ENCODE assay signal across 13 cellular contexts in the genomic region with DNA sequence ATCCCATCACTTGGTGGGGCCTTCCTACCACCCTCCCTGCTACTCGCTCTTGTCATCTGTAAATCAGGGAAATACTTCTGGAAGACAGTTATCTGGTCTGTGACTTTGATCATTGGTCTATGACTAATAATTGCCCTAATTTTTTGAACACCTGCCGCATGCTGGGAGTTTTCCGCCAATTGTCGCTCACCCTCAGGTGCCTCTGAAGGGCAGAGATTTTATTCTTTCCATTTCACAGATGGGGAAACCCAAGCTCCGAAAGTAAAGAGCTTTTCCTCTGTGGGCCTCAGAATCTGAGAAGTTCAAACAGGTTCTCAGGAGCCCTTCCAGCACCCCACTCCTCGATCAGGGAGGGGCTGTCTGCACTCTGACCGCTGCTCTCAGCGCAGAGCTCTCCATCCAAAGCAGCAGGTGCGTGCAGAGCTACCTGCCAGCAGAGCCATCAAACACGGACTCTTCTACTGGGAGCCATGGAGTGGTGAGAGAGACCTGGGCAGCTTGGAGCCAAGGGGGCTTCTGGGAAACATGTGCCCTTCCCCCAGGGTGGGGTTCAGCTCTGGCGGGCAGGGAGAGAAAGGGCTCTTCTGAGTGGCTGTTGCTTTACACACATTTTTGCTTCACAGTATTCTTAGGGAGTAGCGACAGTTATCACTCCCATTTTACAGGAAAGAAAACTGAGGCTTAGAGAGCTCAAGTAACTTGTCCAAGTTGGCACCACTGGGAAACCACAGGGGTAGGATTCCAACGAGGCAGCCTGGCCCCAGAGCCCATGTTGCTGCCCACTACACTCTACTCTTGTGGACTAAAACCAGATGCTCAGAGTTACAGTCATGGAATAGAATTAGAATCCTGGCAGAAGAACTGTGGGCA. TPM values are rescaled to one million over a fixed set of nuclear protein-coding genes. Genes with fewer than 3 reads are reported as not detected.
DNase-seq lines count a peak whose midpoint lies in the region; ATAC-seq and FAIRE-seq lines count a peak whose summit lies in the region.
"Had no signal": no experiment of that assay in that cellular context is flagged by ENCODE, and none has a peak within 500 bp of the region (broad histone marks: within the 10 kb centered on the region; RNA-seq: fewer than 3 reads in every experiment).

No MANE protein-coding gene starts in this region.

- CTCF ChIA-PET in activated naive CD4-positive, alpha-beta T cell treated with anti-CD3 and anti-CD28 coated beads, Interleukin-2, amount 10 ng/mL, durations not matched to agents 7 days and 5 days (lab: Charles Lee), result interaction anchor here (2.2 to 11.0 kb wide), 2 partner anchors 68 to 99 kb away, joined by 5 to 114 read pairs; no protein-coding TSS in a partner anchor

- no peak for DNase-seq in activated naive CD4-positive, alpha-beta T cell treated with anti-CD3 and anti-CD28 coated beads, Interleukin-2, amount 10 ng/mL, durations not matched to agents 7 days and 5 days
- DNase-seq in activated naive CD4-positive, alpha-beta T cell (lab: John Stamatoyannopoulos, UW), result no peak
- DNase-seq in GM18507 (ENCODE audit: extremely low spot score, insufficient read length, low read depth), result no peak
- no peak for DNase-seq in activated naive CD8-positive, alpha-beta T cell treated with anti-CD3 and anti-CD28 coated beads for 36 hours
- DNase-seq in mucosa of gallbladder (ENCODE audit: low spot score), result no peak
- DNase-seq: esophagus squamous epithelium; Karpas-422; NCI-H1092 treated with DMSO at 0.1 percent for 48 hours; NCI-H82; ovary; stimulated activated CD4-positive, alpha-beta T cell treated with anti-CD3 and anti-CD28 coated beads, Interleukin-2, amount 100 ng/mL, for 48 hours had no signal

- ATAC-seq in GM19467 (IDR thresholded peaks at IDR 0.05; ENCODE audit: unreplicated experiment), result no peak

- H3K27ac Mint-ChIP-seq in activated naive CD4-positive, alpha-beta T cell treated with anti-CD3 and anti-CD28 coated beads, Interleukin-2, amount 10 ng/mL, durations not matched to agents 7 days and 5 days, result peak overlapping the region; percentile 75
- H3K27ac Mint-ChIP-seq in activated naive CD8-positive, alpha-beta T cell treated with anti-CD3 and anti-CD28 coated beads for 36 hours, result peak overlapping the region; percentile 70
- H3K27ac Mint-ChIP-seq in stimulated activated naive CD8-positive, alpha-beta T cell treated with anti-CD3 and anti-CD28 coated beads, Interleukin-15, Interleukin-2, amounts not matched to agents 100 ng/mL and 50 ng/mL, for 24 hours, result peak overlapping the region; percentile 71

- peaks cover 70% of the 10 kb centered on the region for H3K36me3 Mint-ChIP-seq in activated naive CD4-positive, alpha-beta T cell treated with anti-CD3 and anti-CD28 coated beads, Interleukin-2, amount 10 ng/mL, durations not matched to agents 7 days and 5 days
- H3K36me3 Mint-ChIP-seq in activated naive CD8-positive, alpha-beta T cell treated with anti-CD3 and anti-CD28 coated beads for 36 hours, result peaks cover 61% of the 10 kb centered on the region
- peaks cover 78% of the 10 kb centered on the region for H3K36me3 Mint-ChIP-seq in stimulated activated naive CD8-positive, alpha-beta T cell treated with anti-CD3 and anti-CD28 coated beads, Interleukin-15, Interleukin-2, amounts not matched to agents 100 ng/mL and 50 ng/mL, for 24 hours (ENCODE audit: low read depth)

- no peaks in the 10 kb centered on the region for H3K9me3 Mint-ChIP-seq in activated naive CD4-positive, alpha-beta T cell treated with anti-CD3 and anti-CD28 coated beads, Interleukin-2, amount 10 ng/mL, durations not matched to agents 7 days and 5 days
- no peaks in the 10 kb centered on the region for H3K9me3 Mint-ChIP-seq in activated naive CD8-positive, alpha-beta T cell treated with anti-CD3 and anti-CD28 coated beads for 36 hours
- no peaks in the 10 kb centered on the region for H3K9me3 Mint-ChIP-seq in stimulated activated naive CD8-positive, alpha-beta T cell treated with anti-CD3 and anti-CD28 coated beads, Interleukin-15, Interleukin-2, amounts not matched to agents 100 ng/mL and 50 ng/mL, for 24 hours

- H3K27me3 Mint-ChIP-seq in activated naive CD4-positive, alpha-beta T cell treated with anti-CD3 and anti-CD28 coated beads, Interleukin-2, amount 10 ng/mL, durations not matched to agents 7 days and 5 days, result no peaks in the 10 kb centered on the region
- H3K27me3 Mint-ChIP-seq in activated naive CD8-positive, alpha-beta T cell treated with anti-CD3 and anti-CD28 coated beads for 36 hours, result no peaks in the 10 kb centered on the region
- no peaks in the 10 kb centered on the region for H3K27me3 Mint-ChIP-seq in stimulated activated naive CD8-positive, alpha-beta T cell treated with anti-CD3 and anti-CD28 coated beads, Interleukin-15, Interleukin-2, amounts not matched to agents 100 ng/mL and 50 ng/mL, for 24 hours

- no peak overlapping the region for H3K4me3 Mint-ChIP-seq in activated naive CD4-positive, alpha-beta T cell treated with anti-CD3 and anti-CD28 coated beads, Interleukin-2, amount 10 ng/mL, durations not matched to agents 7 days and 5 days
- peak overlapping the region; percentile 18 for H3K4me3 Mint-ChIP-seq in activated naive CD8-positive, alpha-beta T cell treated with anti-CD3 and anti-CD28 coated beads for 36 hours
- H3K4me3 Mint-ChIP-seq in stimulated activated naive CD8-positive, alpha-beta T cell treated with anti-CD3 and anti-CD28 coated beads, Interleukin-15, Interleukin-2, amounts not matched to agents 100 ng/mL and 50 ng/mL, for 24 hours, result peak overlapping the region; percentile 36

- FAIRE-seq in GM18507 (lab: Jason Lieb, UNC), result peak; percentile 76

- H3K4me1 Mint-ChIP-seq in activated naive CD4-positive, alpha-beta T cell treated with anti-CD3 and anti-CD28 coated beads, Interleukin-2, amount 10 ng/mL, durations not matched to agents 7 days and 5 days, result peaks cover 69% of the 10 kb centered on the region
- peaks cover 80% of the 10 kb centered on the region for H3K4me1 Mint-ChIP-seq in activated naive CD8-positive, alpha-beta T cell treated with anti-CD3 and anti-CD28 coated beads for 36 hours
- H3K4me1 Mint-ChIP-seq in stimulated activated naive CD8-positive, alpha-beta T cell treated with anti-CD3 and anti-CD28 coated beads, Interleukin-15, Interleukin-2, amounts not matched to agents 100 ng/mL and 50 ng/mL, for 24 hours (ENCODE audit: low read depth), result peaks cover 95% of the 10 kb centered on the region

RNA-seq across cellular contexts. Expression of a gene that starts 5.8 kb away (rescaled TPM):
- 100 to 1,000 TPM; 144 TPM for total RNA-seq in activated naive CD8-positive, alpha-beta T cell treated with anti-CD3 and anti-CD28 coated beads for 36 hours
- total RNA-seq in mucosa of gallbladder, result 7.4 TPM

Comparison
In these comparisons a context has a peak if more than half of its experiments do, and no peak if none do; other contexts are left out.
1. RNA of a gene that starts 5.8 kb away (total RNA-seq): 144 TPM in activated naive CD8-positive, alpha-beta T cell treated with anti-CD3 and anti-CD28 coated beads for 36 hours; 7.4 TPM in mucosa of gallbladder (single experiment); every median in the first group is over 10 times any median in the second.
2. Peak in every context shown above with its lines, with median percentiles within 50 percentile points of each other: H3K27ac Mint-ChIP-seq.